25 cellular contexts compared by ENCODE assay signal in the genomic region with DNA sequence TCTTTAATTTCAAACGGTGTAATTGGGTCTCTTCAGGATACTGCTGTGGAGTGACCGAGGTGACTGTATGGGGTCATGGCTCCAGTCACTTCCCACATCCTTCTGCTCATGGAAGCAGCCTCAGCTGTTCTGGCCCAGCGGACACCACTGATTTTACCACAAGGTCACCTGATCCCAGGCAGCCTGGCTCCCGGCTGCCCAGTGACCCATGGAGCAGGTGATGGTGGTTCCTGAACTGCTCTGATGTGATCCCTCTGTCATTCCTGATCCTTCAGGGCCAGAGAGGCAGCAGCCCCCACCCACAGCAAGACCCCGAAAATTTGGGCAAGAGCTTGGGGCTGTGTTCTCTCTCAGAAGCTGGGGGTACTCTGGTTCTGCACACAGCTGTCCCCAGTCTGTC.
"Had no signal": no experiment of that assay in that cellular context is flagged by ENCODE, and none has a peak within 500 bp of the region (broad histone marks: within the 10 kb centered on the region; RNA-seq: fewer than 3 reads in every experiment).

No MANE protein-coding gene starts in this region.

- H3K4me1 Mint-ChIP-seq: activated CD4-positive, alpha-beta memory T cell treated with anti-CD3 and anti-CD28 coated beads, Interleukin-2, amount 10 ng/mL, durations not matched to agents 7 days and 5 days; activated CD4-positive, alpha-beta T cell treated with anti-CD3 and anti-CD28 coated beads, Interleukin-2, amount 10 ng/mL, durations not matched to agents 7 days and 5 days; activated naive CD4-positive, alpha-beta T cell treated with anti-CD3 and anti-CD28 coated beads, Interleukin-2, amount 50 U/mL, for 24 hours; activated naive CD8-positive, alpha-beta T cell treated with anti-CD3 and anti-CD28 coated beads, Interleukin-2, amount 50 U/mL, for 24 hours; central memory CD8-positive, alpha-beta T cell; naive B cell had no signal

- H3K4me3 Mint-ChIP-seq: activated CD4-positive, alpha-beta memory T cell treated with anti-CD3 and anti-CD28 coated beads, Interleukin-2, amount 10 ng/mL, durations not matched to agents 7 days and 5 days; activated CD4-positive, alpha-beta T cell treated with anti-CD3 and anti-CD28 coated beads, Interleukin-2, amount 10 ng/mL, durations not matched to agents 7 days and 5 days; activated naive CD4-positive, alpha-beta T cell treated with anti-CD3 and anti-CD28 coated beads, Interleukin-2, amount 50 U/mL, for 24 hours; activated naive CD8-positive, alpha-beta T cell treated with anti-CD3 and anti-CD28 coated beads, Interleukin-2, amount 50 U/mL, for 24 hours; activated T-cell treated with anti-CD3 and anti-CD28 coated beads, Interleukin-2, amount 50 U/mL, for 24 hours; central memory CD8-positive, alpha-beta T cell; naive B cell had no signal

- H3K36me3 Mint-ChIP-seq: activated naive CD4-positive, alpha-beta T cell treated with anti-CD3 and anti-CD28 coated beads, Interleukin-2, amount 50 U/mL, for 24 hours had no signal

- H3K9me3 ChIP-seq: ovary, prostate gland, suprapubic skin, transverse colon, uterus had no signal

- FAIRE-seq: bronchial epithelial cell had no signal

- DNase-seq: activated CD4-positive, alpha-beta memory T cell treated with anti-CD3 and anti-CD28 coated beads, Interleukin-2, amount 10 ng/mL, durations not matched to agents 7 days and 5 days; activated CD4-positive, alpha-beta T cell treated with anti-CD3 and anti-CD28 coated beads for 1 hour; activated CD4-positive, alpha-beta T cell treated with anti-CD3 and anti-CD28 coated beads, Interleukin-2, amount 10 ng/mL, durations not matched to agents 7 days and 5 days; activated naive CD8-positive, alpha-beta T cell treated with anti-CD3 and anti-CD28 coated beads, Interleukin-2, amount 50 U/mL, for 24 hours; activated T-cell treated with anti-CD3 and anti-CD28 coated beads, Interleukin-2, amount 50 U/mL, for 24 hours; dermis blood vessel endothelial cell; effector CD4-positive, alpha-beta T cell; esophagus squamous epithelium; foreskin melanocyte; left cardiac atrium; mesendoderm; naive B cell; ovary; stimulated activated CD4-positive, alpha-beta T cell treated with anti-CD3 and anti-CD28 coated beads, Interleukin-15, amount 100 ng/mL, for 24 hours; stimulated activated CD4-positive, alpha-beta T cell treated with anti-CD3 and anti-CD28 coated beads, Interleukin-2, amount 100 ng/mL, for 24 hours; stimulated activated naive CD4-positive, alpha-beta T cell; T-helper 2 cell; transverse colon; uterus had no signal

- H3K27me3 Mint-ChIP-seq: activated naive CD8-positive, alpha-beta T cell treated with anti-CD3 and anti-CD28 coated beads, Interleukin-2, amount 50 U/mL, for 24 hours; activated T-cell treated with anti-CD3 and anti-CD28 coated beads, Interleukin-2, amount 50 U/mL, for 24 hours; naive B cell had no signal

- H3K4me1 ChIP-seq: prostate gland, suprapubic skin, transverse colon, uterus had no signal

- H3K9me3 Mint-ChIP-seq: activated CD4-positive, alpha-beta memory T cell treated with anti-CD3 and anti-CD28 coated beads, Interleukin-2, amount 10 ng/mL, durations not matched to agents 7 days and 5 days; central memory CD8-positive, alpha-beta T cell had no signal

- H3K4me3 ChIP-seq: esophagus squamous epithelium, ovary, prostate gland, suprapubic skin, transverse colon, uterus had no signal

- H3K27me3 ChIP-seq: esophagus squamous epithelium, ovary, suprapubic skin, transverse colon, uterus had no signal

- H3K27ac Mint-ChIP-seq: activated CD4-positive, alpha-beta memory T cell treated with anti-CD3 and anti-CD28 coated beads, Interleukin-2, amount 10 ng/mL, durations not matched to agents 7 days and 5 days; activated CD4-positive, alpha-beta T cell treated with anti-CD3 and anti-CD28 coated beads, Interleukin-2, amount 10 ng/mL, durations not matched to agents 7 days and 5 days; activated naive CD4-positive, alpha-beta T cell treated with anti-CD3 and anti-CD28 coated beads, Interleukin-2, amount 50 U/mL, for 24 hours; activated naive CD8-positive, alpha-beta T cell treated with anti-CD3 and anti-CD28 coated beads, Interleukin-2, amount 50 U/mL, for 24 hours; activated T-cell treated with anti-CD3 and anti-CD28 coated beads, Interleukin-2, amount 50 U/mL, for 24 hours; naive B cell had no signal

- ATAC-seq: activated naive CD8-positive, alpha-beta T cell treated with anti-CD3 and anti-CD28 coated beads, Interleukin-2, amount 50 U/mL, for 24 hours; left cardiac atrium; SK-N-SH treated with all-trans-retinoic acid at 6 μM for 48 hours had no signal

- H3K36me3 ChIP-seq: esophagus squamous epithelium, ovary, prostate gland, suprapubic skin, transverse colon, uterus had no signal

- H3K27ac ChIP-seq: esophagus squamous epithelium, ovary, prostate gland, suprapubic skin, transverse colon, uterus had no signal
